6 cellular contexts compared by ENCODE assay signal in genomic region chr6:31597006-31597405, GRCh38. TPM values are rescaled to one million over a fixed set of nuclear protein-coding genes. Genes with fewer than 3 reads are reported as not detected.
DNase-seq lines count a peak whose midpoint lies in the region; ATAC-seq and TF ChIP-seq lines count a peak whose summit lies in the region.

No MANE protein-coding gene starts in this region.

- ATAC-seq in lower lobe of right lung (peak; percentile 67 to 71), HG02840 (IDR thresholded peaks at IDR 0.05; ENCODE audit: low FRiP score, unreplicated experiment) (no peak)

- H3K27ac ChIP-seq in HL-60 (replicated peaks) (no peak overlapping the region), WERI-Rb-1 (no peak overlapping the region), lower lobe of right lung (no peak overlapping the region)

- TF ChIP-seq CTCF in AG09319 (IDR thresholded peaks at IDR 0.05; ENCODE audit: low read depth, low read length) (peak; percentile 28), HL-60 (IDR thresholded peaks at IDR 0.05; ENCODE audit: insufficient read depth, low read length) (peak; percentile 21), WERI-Rb-1 (IDR thresholded peaks at IDR 0.05; ENCODE audit: low read depth, low read length) (peak; percentile 72), lower lobe of right lung (IDR thresholded peaks at IDR 0.05) (peak; percentile 44)

- intact Hi-C loops in lower lobe of right lung (cut with DNase I): loop anchor here (10.0 kb wide), 1 partner anchor 52 kb away; the partner anchor contains the start of genes ATP6V1G2, DDX39B and NFKBIL1

- no peak for DNase-seq in AG09319 (ENCODE audit: extremely low read depth, low read depth)
- peak in 1 of 2 experiments; percentile 67 for DNase-seq in HL-60 (ENCODE audit: low read depth in 1 of 2, low spot score in 1 of 2)
- DNase-seq in WERI-Rb-1: peak; percentile 50
- no peak for DNase-seq in lower lobe of right lung
- no peak for DNase-seq in A172 (ENCODE audit: low spot score)

- no peaks in the 10 kb centered on the region for H3K36me3 ChIP-seq in WERI-Rb-1
- no peaks in the 10 kb centered on the region for H3K36me3 ChIP-seq in lower lobe of right lung

- no peaks in the 10 kb centered on the region for H3K27me3 ChIP-seq in HL-60 (ENCODE audit: insufficient read depth, poor library complexity, severe bottlenecking)
- no peaks in the 10 kb centered on the region for H3K27me3 ChIP-seq in WERI-Rb-1 (ENCODE audit: insufficient read depth, low read depth, severe bottlenecking)
- H3K27me3 ChIP-seq in lower lobe of right lung (ENCODE audit: low read depth): no peaks in the 10 kb centered on the region

- H3K4me1 ChIP-seq in lower lobe of right lung: no peaks in the 10 kb centered on the region

- peaks cover 2% of the 10 kb centered on the region for H3K9me3 ChIP-seq in WERI-Rb-1 (ENCODE audit: severe bottlenecking)
- no peaks in the 10 kb centered on the region for H3K9me3 ChIP-seq in lower lobe of right lung

- H3K4me3 ChIP-seq in HL-60 (replicated peaks; ENCODE audit: insufficient read depth, low read length): no peak overlapping the region
- no peak overlapping the region for H3K4me3 ChIP-seq in WERI-Rb-1 (ENCODE audit: low read depth, low read length)
- no peak overlapping the region for H3K4me3 ChIP-seq in lower lobe of right lung

RNA-seq across cellular contexts. Expression of gene NCR3, which starts 4.2 kb away (rescaled TPM):
- total RNA-seq in lower lobe of right lung: 2.6 TPM
- not detected in 2 replicates for total RNA-seq in A172 (2014; rRNA removed; shearing (Covaris generic))

RNA-seq across cellular contexts. Expression of gene LST1, which starts 10.9 kb away (rescaled TPM):
- 127 TPM for total RNA-seq in lower lobe of right lung
- not detected in 2 replicates for total RNA-seq in A172 (2014; rRNA removed; shearing (Covaris generic))

RNA-seq across cellular contexts. Expression of gene LTB, which starts 14.8 kb away (rescaled TPM):
- total RNA-seq in lower lobe of right lung: 10.0 TPM
- total RNA-seq in A172 (2014; rRNA removed; shearing (Covaris generic)): not detected in 2 replicates

RNA-seq across cellular contexts. Expression of gene AIF1, which starts 18.0 kb away (rescaled TPM):
- total RNA-seq in lower lobe of right lung: 109 TPM
- not detected in 2 replicates for total RNA-seq in A172 (2014; rRNA removed; shearing (Covaris generic))

RNA-seq across cellular contexts. Expression of gene TNF, which starts 21.6 kb away (rescaled TPM):
- 4.5 TPM for total RNA-seq in lower lobe of right lung
- total RNA-seq in A172 (2014; rRNA removed; shearing (Covaris generic)): not detected in 2 replicates

Comparison
In these comparisons a context has a peak if more than half of its experiments do, and no peak if none do; other contexts are left out.
1. CTCF ChIP-seq: peak in every context shown above with its lines; median percentile 72 in WERI-Rb-1; 44 in lower lobe of right lung; 28 in AG09319; 21 in HL-60.
2. RNA of gene LST1, which starts 10.9 kb away (total RNA-seq): 127 TPM in lower lobe of right lung (single experiment); not detected in A172; every median in the first group is over 100 times any median in the second.
3. RNA of gene LTB, which starts 14.8 kb away (total RNA-seq): 10.0 TPM in lower lobe of right lung (single experiment); not detected in A172; every median in the first group is over 10 times any median in the second.